In the genomic region with DNA sequence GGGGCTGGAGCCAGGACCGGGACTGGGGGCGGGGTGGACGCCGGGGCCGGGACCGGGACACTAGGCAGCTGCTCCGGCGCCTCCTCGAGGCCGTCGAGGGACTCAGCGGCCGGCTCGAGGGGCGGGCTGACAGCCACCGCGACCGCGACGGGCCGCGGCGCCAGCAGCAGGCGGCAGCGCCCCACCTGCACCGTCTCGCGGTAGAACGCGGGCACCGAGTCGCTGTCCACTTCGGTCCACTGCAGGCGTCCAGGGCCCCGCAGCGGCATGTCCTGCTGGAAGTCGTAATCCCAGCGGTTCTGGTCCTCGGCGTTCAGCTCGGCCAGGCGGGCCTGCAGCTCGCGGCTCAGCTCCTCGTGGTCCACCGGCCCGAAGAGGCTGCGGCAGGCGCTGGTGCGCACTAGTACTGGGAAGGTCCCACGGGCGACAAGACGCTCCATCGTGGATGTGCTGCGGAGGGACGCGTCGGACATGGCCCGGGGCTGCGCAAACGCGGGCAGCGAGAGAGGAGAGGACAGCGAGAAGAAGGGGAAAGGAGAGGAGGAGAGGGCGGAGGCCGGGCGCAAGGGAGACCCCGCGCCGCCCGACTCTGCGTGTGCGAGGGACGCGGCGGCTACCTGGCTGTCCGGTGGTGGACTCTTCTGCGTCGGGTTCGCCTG, we compare ENCODE assay signal across 8 cellular contexts. TPM values are rescaled to one million over a fixed set of nuclear protein-coding genes. Genes with fewer than 3 reads are reported as not detected.
DNase-seq lines count a peak whose midpoint lies in the region; ATAC-seq, FAIRE-seq and TF ChIP-seq lines count a peak whose summit lies in the region.

No MANE protein-coding gene starts in this region.

- peak; percentile 29 to 53 for DNase-seq in NCI-H524 (lab: John Stamatoyannopoulos, UW)
- DNase-seq in NCI-H524 treated with DMSO at 0.1 percent for 48 hours (lab: John Stamatoyannopoulos, UW), result no peak
- no peak for DNase-seq in Jurkat, Clone E6-1 (ENCODE audit: low read depth, low spot score)
- peak; percentile 63 for DNase-seq in activated T-cell treated with anti-CD3 and anti-CD28 coated beads, Interleukin-2, amount 50 U/mL, for 72 hours
- DNase-seq in foreskin keratinocyte, result peak in 1 of 2 donors; percentile 44
- DNase-seq in neural crest cell (ENCODE audit: low read depth, low spot score), result peak; percentile 44
- no peak for DNase-seq in RCC 7860 (ENCODE audit: low spot score)
- DNase-seq in NK-92 treated with Interleukin-12 subunit alpha and Interleukin-12 subunit beta, amount 100 ng/mL, for 24 hours (lab: John Stamatoyannopoulos, UW), result no peak

- FAIRE-seq in RCC 7860 (lab: Jason Lieb, UNC), result no peak

- no peaks in the 10 kb centered on the region for H3K9me3 Mint-ChIP-seq in activated T-cell treated with anti-CD3 and anti-CD28 coated beads, Interleukin-2, amount 50 U/mL, for 72 hours
- H3K9me3 Mint-ChIP-seq in neural crest cell, result no peaks in the 10 kb centered on the region

- H3K36me3 Mint-ChIP-seq in activated T-cell treated with anti-CD3 and anti-CD28 coated beads, Interleukin-2, amount 50 U/mL, for 72 hours (ENCODE audit: insufficient read depth in 2 of 2), result peaks cover 0 to 2% of the 10 kb centered on the region in 2 donors
- H3K36me3 Mint-ChIP-seq in neural crest cell (ENCODE audit: low read depth), result no peaks in the 10 kb centered on the region

- H3K4me1 ChIP-seq in foreskin keratinocyte, result no peaks in the 10 kb centered on the region

- H3K27ac Mint-ChIP-seq in activated T-cell treated with anti-CD3 and anti-CD28 coated beads, Interleukin-2, amount 50 U/mL, for 72 hours, result no peak overlapping the region
- H3K27ac Mint-ChIP-seq in neural crest cell (ENCODE audit: unreplicated experiment), result peak overlapping the region; percentile 84

- H3K27me3 Mint-ChIP-seq in activated T-cell treated with anti-CD3 and anti-CD28 coated beads, Interleukin-2, amount 50 U/mL, for 72 hours (ENCODE audit: low read depth), result peaks cover 14% of the 10 kb centered on the region
- peaks cover 16% of the 10 kb centered on the region for H3K27me3 Mint-ChIP-seq in neural crest cell (ENCODE audit: low read depth)

- peaks cover 34% of the 10 kb centered on the region for H3K27me3 ChIP-seq in foreskin keratinocyte

- H3K4me3 ChIP-seq in Jurkat, Clone E6-1 (ENCODE audit: low read length), result peak overlapping the region; percentile 42

- peak; percentile 65 for TF ChIP-seq CTCF in foreskin keratinocyte (conservative IDR thresholded peaks at IDR 0.05)
- TF ChIP-seq CTCF in neural crest cell (conservative IDR thresholded peaks at IDR 0.05), result peak; percentile 42

- no peak overlapping the region for H3K27ac ChIP-seq in foreskin keratinocyte

- H3K4me1 Mint-ChIP-seq in activated T-cell treated with anti-CD3 and anti-CD28 coated beads, Interleukin-2, amount 50 U/mL, for 72 hours (ENCODE audit: low read depth), result peaks cover 8% of the 10 kb centered on the region
- peaks cover 34% of the 10 kb centered on the region for H3K4me1 Mint-ChIP-seq in neural crest cell

- peak; percentile 42 to 46 for ATAC-seq in activated T-cell treated with anti-CD3 and anti-CD28 coated beads, Interleukin-2, amount 50 U/mL, for 72 hours (replicated peaks in 1 of 2)
- peak; percentile 13 for ATAC-seq in foreskin keratinocyte

- peak overlapping the region; percentile 86 to 94 for H3K4me3 Mint-ChIP-seq in activated T-cell treated with anti-CD3 and anti-CD28 coated beads, Interleukin-2, amount 50 U/mL, for 72 hours
- H3K4me3 Mint-ChIP-seq in neural crest cell, result peak overlapping the region; percentile 92

RNA-seq across cellular contexts. Expression of gene CDKN1C, which starts 0.4 kb away (rescaled TPM):
- 7.8 TPM for polyA plus RNA-seq in Jurkat, Clone E6-1 (2012; ENCODE audit: insufficient read depth, insufficient read length)
- total RNA-seq in activated T-cell treated with anti-CD3 and anti-CD28 coated beads, Interleukin-2, amount 50 U/mL, for 72 hours, result 1 to 10 TPM; 1.5 to 2.6 TPM
- total RNA-seq in foreskin keratinocyte (2.4 and 3.2 TPM in 2 replicates), neural crest cell (78.3 and 80.0 TPM in 2 replicates)
- 2.6 and 2.8 TPM in 2 replicates for polyA plus RNA-seq in foreskin keratinocyte

RNA-seq across cellular contexts. Expression of gene PHLDA2, which starts 44.1 kb away (rescaled TPM):
- polyA plus RNA-seq in Jurkat, Clone E6-1 (2012; ENCODE audit: insufficient read depth, insufficient read length), result not detected
- 10 to 100 TPM in 1 of 2 donors, 1 to 10 TPM in 1; 3.4 to 12.3 TPM for total RNA-seq in activated T-cell treated with anti-CD3 and anti-CD28 coated beads, Interleukin-2, amount 50 U/mL, for 72 hours
- total RNA-seq in foreskin keratinocyte (36.9 and 52.6 TPM in 2 replicates), neural crest cell (1.1 and 1.6 TPM in 2 replicates)
- polyA plus RNA-seq in foreskin keratinocyte, result 165 and 166 TPM in 2 replicates

Comparison
In these comparisons a context has a peak if more than half of its experiments do, and no peak if none do; other contexts are left out.
1. DNase-seq: peak in NCI-H524 (2 of 2), activated T-cell treated with anti-CD3 and anti-CD28 coated beads, Interleukin-2, amount 50 U/mL, for 72 hours (2 of 2) and neural crest cell (single experiment); none in NCI-H524 treated with DMSO at 0.1 percent for 48 hours (single experiment), Jurkat, Clone E6-1 (single experiment), RCC 7860 (single experiment) and NK-92 treated with Interleukin-12 subunit alpha and Interleukin-12 subunit beta, amount 100 ng/mL, for 24 hours (single experiment).
2. RNA of gene CDKN1C, which starts 0.4 kb away (total RNA-seq): 78.3 to 80.0 TPM in neural crest cell; 2.4 to 3.2 TPM in foreskin keratinocyte and 1.5 to 2.6 TPM in activated T-cell treated with anti-CD3 and anti-CD28 coated beads, Interleukin-2, amount 50 U/mL, for 72 hours; every median in the first group is over 10 times any median in the second.